Comparison of ENCODE assay signal across 1 cellular context in the genomic region with DNA sequence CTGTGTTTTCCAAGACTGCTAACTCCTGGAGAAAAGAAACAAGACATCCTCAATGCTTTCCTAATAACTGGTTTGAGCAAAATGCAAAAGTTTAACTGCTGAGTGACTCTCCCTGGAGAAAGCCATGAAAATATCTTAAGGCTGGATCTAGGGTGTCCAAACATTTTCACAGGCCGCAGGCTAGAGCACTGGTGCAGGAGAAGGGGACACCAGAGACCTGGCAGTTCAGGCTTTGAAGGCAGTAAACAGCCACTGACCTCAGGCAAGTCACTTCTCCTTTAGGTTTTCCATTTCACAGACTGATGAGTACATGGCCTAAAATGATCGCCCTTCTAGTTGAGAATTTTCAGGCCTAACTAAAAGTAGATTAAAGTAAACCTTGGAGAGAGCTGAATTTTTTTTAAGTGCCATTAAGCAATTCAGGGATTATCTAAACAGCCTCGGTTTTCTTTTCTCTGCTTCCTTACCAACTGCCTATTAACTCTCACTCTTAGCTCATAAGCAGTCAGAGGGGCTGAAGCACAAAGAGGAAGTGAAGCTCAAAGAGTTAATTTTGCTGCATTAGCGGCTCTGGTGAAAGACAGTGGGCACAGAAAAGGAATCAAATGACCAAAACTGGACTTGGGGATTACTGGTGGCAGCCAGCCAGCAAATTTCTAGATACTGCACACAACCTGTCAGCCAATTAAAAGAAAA.
TF ChIP-seq lines count a peak whose summit lies in the region.

No MANE protein-coding gene starts in this region.

TF ChIP-seq in liver, 16 proteins besides CTCF, POLR2A, EP300 and RAD21 (continued from another document):
- TF ChIP-seq, protein P1, sequence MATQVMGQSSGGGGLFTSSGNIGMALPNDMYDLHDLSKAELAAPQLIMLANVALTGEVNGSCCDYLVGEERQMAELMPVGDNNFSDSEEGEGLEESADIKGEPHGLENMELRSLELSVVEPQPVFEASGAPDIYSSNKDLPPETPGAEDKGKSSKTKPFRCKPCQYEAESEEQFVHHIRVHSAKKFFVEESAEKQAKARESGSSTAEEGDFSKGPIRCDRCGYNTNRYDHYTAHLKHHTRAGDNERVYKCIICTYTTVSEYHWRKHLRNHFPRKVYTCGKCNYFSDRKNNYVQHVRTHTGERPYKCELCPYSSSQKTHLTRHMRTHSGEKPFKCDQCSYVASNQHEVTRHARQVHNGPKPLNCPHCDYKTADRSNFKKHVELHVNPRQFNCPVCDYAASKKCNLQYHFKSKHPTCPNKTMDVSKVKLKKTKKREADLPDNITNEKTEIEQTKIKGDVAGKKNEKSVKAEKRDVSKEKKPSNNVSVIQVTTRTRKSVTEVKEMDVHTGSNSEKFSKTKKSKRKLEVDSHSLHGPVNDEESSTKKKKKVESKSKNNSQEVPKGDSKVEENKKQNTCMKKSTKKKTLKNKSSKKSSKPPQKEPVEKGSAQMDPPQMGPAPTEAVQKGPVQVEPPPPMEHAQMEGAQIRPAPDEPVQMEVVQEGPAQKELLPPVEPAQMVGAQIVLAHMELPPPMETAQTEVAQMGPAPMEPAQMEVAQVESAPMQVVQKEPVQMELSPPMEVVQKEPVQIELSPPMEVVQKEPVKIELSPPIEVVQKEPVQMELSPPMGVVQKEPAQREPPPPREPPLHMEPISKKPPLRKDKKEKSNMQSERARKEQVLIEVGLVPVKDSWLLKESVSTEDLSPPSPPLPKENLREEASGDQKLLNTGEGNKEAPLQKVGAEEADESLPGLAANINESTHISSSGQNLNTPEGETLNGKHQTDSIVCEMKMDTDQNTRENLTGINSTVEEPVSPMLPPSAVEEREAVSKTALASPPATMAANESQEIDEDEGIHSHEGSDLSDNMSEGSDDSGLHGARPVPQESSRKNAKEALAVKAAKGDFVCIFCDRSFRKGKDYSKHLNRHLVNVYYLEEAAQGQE (IDR thresholded peaks at IDR 0.05): no peak
TF ChIP-seq in liver: peak in this region for 2.
